8 cellular contexts compared by ENCODE assay signal in genomic region chr19:14347999-14348889, GRCh38. TPM values are rescaled to one million over a fixed set of nuclear protein-coding genes. Genes with fewer than 3 reads are reported as not detected.
A peak's percentile ranks its signal among the peaks of the same experiment; 100 is the strongest.
DNase-seq lines count a peak whose midpoint lies in the region; ATAC-seq and TF ChIP-seq lines count a peak whose summit lies in the region.

No MANE protein-coding gene starts in this region.

- peak; percentile 63 for DNase-seq in ELR (ENCODE audit: low read depth)
- DNase-seq in LHCN-M2 (ENCODE audit: low read depth): peak; percentile 22
- DNase-seq in activated CD4-positive, CD25-positive, alpha-beta regulatory T cell treated with anti-CD3 and anti-CD28 coated beads, Interleukin-2, amount 50 U/mL, for 16 hours (ENCODE audit: low read depth, low spot score): peak; percentile 39
- DNase-seq in cerebellum (ENCODE audit: low spot score): peak; percentile 78
- peak; percentile 63 to 74 (median 64) for DNase-seq in right lobe of liver
- DNase-seq in stimulated activated CD8-positive, alpha-beta memory T cell treated with anti-CD3 and anti-CD28 coated beads, Interleukin-12 subunit alpha, Interleukin-12 subunit beta, amount 100 ng/mL, for 4 hours (ENCODE audit: low read depth): peak; percentile 39

- intact Hi-C loops in right lobe of liver (cut with DNase I): no loop called here

- no peaks in the 10 kb centered on the region for H3K4me1 ChIP-seq in right lobe of liver

- H3K27me3 ChIP-seq in right lobe of liver: no peaks in the 10 kb centered on the region

- H3K27ac ChIP-seq in right lobe of liver: no peak overlapping the region

- no peak overlapping the region for H3K4me3 ChIP-seq in right lobe of liver

- peak; percentile 74 to 93 (median 84) for TF ChIP-seq CTCF in right lobe of liver (IDR thresholded peaks at IDR 0.05)

- 9% methylated on average over 13 of the region's 36 CpGs for WGBS in right lobe of liver (ENCODE audit: insufficient coverage, low coverage, low lambda C conversion rate, missing lambda C conversion rate)

- ATAC-seq in right lobe of liver: peak; percentile 72 to 91 (median 87)
- no peak for ATAC-seq in HG02884 (IDR thresholded peaks at IDR 0.05; ENCODE audit: unreplicated experiment)
- ATAC-seq in GM21723 (IDR thresholded peaks at IDR 0.05; ENCODE audit: unreplicated experiment): no peak

- no peaks in the 10 kb centered on the region for H3K36me3 ChIP-seq in right lobe of liver

- no peaks in the 10 kb centered on the region for H3K9me3 ChIP-seq in right lobe of liver

- no peak for TF ChIP-seq POLR2A in right lobe of liver (IDR thresholded peaks at IDR 0.05)

RNA-seq across cellular contexts. Expression of gene ADGRE5, which starts 33.0 kb away (rescaled TPM):
- total RNA-seq in LHCN-M2 (2014; rRNA removed): 43.5 and 47.7 TPM in 2 replicates
- polyA plus RNA-seq in LHCN-M2 (2012): 55.3 TPM
- 1.9 TPM for total RNA-seq in cerebellum
- 10 to 100 TPM in 5 of 6 experiments, 1 to 10 TPM in 1; 7.9 to 21.5 (median 15.3) TPM for total RNA-seq in right lobe of liver

Comparison
In these comparisons a context has a peak if more than half of its experiments do, and no peak if none do; other contexts are left out.
1. DNase-seq: peak in every context shown above with its lines; median percentile 78 in cerebellum; 64 in right lobe of liver; 63 in ELR; 39 in activated CD4-positive, CD25-positive, alpha-beta regulatory T cell treated with anti-CD3 and anti-CD28 coated beads, Interleukin-2, amount 50 U/mL, for 16 hours; 39 in stimulated activated CD8-positive, alpha-beta memory T cell treated with anti-CD3 and anti-CD28 coated beads, Interleukin-12 subunit alpha, Interleukin-12 subunit beta, amount 100 ng/mL, for 4 hours; 22 in LHCN-M2.
2. ATAC-seq: peak in right lobe of liver (4 of 4); none in HG02884 (single experiment) and GM21723 (single experiment).